ENCODE assay signal across 1 cellular context in genomic region chr14:82047777-82048470, GRCh38.
TF ChIP-seq lines count a peak whose summit lies in the region.

No MANE protein-coding gene starts in this region.

TF ChIP-seq in GM12878, 131 proteins besides CTCF, POLR2A, EP300 and RAD21 (continued from another document):
- TF ChIP-seq, protein P1, sequence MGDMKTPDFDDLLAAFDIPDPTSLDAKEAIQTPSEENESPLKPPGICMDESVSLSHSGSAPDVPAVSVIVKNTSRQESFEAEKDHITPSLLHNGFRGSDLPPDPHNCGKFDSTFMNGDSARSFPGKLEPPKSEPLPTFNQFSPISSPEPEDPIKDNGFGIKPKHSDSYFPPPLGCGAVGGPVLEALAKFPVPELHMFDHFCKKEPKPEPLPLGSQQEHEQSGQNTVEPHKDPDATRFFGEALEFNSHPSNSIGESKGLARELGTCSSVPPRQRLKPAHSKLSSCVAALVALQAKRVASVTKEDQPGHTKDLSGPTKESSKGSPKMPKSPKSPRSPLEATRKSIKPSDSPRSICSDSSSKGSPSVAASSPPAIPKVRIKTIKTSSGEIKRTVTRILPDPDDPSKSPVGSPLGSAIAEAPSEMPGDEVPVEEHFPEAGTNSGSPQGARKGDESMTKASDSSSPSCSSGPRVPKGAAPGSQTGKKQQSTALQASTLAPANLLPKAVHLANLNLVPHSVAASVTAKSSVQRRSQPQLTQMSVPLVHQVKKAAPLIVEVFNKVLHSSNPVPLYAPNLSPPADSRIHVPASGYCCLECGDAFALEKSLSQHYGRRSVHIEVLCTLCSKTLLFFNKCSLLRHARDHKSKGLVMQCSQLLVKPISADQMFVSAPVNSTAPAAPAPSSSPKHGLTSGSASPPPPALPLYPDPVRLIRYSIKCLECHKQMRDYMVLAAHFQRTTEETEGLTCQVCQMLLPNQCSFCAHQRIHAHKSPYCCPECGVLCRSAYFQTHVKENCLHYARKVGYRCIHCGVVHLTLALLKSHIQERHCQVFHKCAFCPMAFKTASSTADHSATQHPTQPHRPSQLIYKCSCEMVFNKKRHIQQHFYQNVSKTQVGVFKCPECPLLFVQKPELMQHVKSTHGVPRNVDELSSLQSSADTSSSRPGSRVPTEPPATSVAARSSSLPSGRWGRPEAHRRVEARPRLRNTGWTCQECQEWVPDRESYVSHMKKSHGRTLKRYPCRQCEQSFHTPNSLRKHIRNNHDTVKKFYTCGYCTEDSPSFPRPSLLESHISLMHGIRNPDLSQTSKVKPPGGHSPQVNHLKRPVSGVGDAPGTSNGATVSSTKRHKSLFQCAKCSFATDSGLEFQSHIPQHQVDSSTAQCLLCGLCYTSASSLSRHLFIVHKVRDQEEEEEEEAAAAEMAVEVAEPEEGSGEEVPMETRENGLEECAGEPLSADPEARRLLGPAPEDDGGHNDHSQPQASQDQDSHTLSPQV (IDR thresholded peaks at IDR 0.05) = no peak
